ENCODE assay signal across 20 cellular contexts in the genomic region with DNA sequence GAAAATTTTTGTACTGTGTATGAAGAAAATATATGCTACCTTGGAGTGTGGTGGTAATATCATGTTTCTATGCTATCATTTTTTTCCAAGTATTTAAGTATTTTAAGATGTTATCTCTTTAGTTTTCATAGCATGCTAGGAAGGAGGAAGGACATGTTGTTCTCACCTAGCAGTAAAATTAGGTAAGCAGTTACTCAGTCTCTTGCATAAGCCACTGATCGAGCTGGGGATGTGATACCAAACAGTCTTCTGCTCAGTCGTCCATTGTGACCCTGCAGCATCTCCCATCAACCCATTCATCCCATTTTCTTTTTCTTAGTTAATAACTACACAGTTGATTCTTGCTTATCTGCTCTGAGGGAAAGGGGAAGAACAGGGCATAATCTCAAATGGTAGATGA.
A peak's percentile ranks its signal among the peaks of the same experiment; 100 is the strongest.
DNase-seq lines count a peak whose midpoint lies in the region; ATAC-seq and TF ChIP-seq lines count a peak whose summit lies in the region.
"Had no signal": no experiment of that assay in that cellular context is flagged by ENCODE, and none has a peak within 500 bp of the region (broad histone marks: within the 10 kb centered on the region; RNA-seq: fewer than 3 reads in every experiment).

No MANE protein-coding gene starts in this region.

- H3K4me1 ChIP-seq in mesenchymal stem cell (ENCODE audit: control insufficient read depth, insufficient read depth, low read depth, low read length): no peaks in the 10 kb centered on the region
- H3K4me1 ChIP-seq: Peyer's patch had no signal

- H3K4ac ChIP-seq in mesenchymal stem cell (ENCODE audit: low read depth in 1 of 2, low read length in 2 of 2): no peak overlapping the region

- no peak overlapping the region for H4K8ac ChIP-seq in mesenchymal stem cell (ENCODE audit: low read length)

- no peaks in the 10 kb centered on the region for H3K36me3 ChIP-seq in mesenchymal stem cell (ENCODE audit: control insufficient read depth in 1 of 2, insufficient read depth in 2 of 2, low read depth in 1 of 2, low read length in 2 of 2)
- H3K36me3 ChIP-seq: MG63, Peyer's patch had no signal

- H3K4me3 ChIP-seq in mesenchymal stem cell (ENCODE audit: insufficient read depth in 1 of 2, low read depth in 1 of 2, low read length in 2 of 2): no peak overlapping the region
- H3K4me3 ChIP-seq: MG63, Peyer's patch had no signal

- H3K4me1 Mint-ChIP-seq in HFFc6 (ENCODE audit: low read depth): peaks cover 44% of the 10 kb centered on the region
- peaks cover 4% of the 10 kb centered on the region for H3K4me1 Mint-ChIP-seq in activated naive CD4-positive, alpha-beta T cell treated with anti-CD3 and anti-CD28 coated beads for 36 hours (ENCODE audit: low read depth)

- no peaks in the 10 kb centered on the region; the same call in 1 of the 2 replicates for H3K9me3 Mint-ChIP-seq in HFFc6
- H3K9me3 Mint-ChIP-seq in activated naive CD4-positive, alpha-beta T cell treated with anti-CD3 and anti-CD28 coated beads for 36 hours: no peaks in the 10 kb centered on the region
- H3K9me3 Mint-ChIP-seq: CD4-positive, alpha-beta T cell had no signal

- H2BK5ac ChIP-seq in mesenchymal stem cell (ENCODE audit: low read depth, low read length, poor library complexity, severe bottlenecking): no peak overlapping the region

- no peak overlapping the region for H2AFZ ChIP-seq in mesenchymal stem cell (ENCODE audit: low read depth, low read length)

- 100% methylated on average over 1 of the region's 2 CpGs for WGBS in mesenchymal stem cell

- no peaks in the 10 kb centered on the region for H3K27me3 ChIP-seq in mesenchymal stem cell (ENCODE audit: control insufficient read depth in 1 of 2, insufficient read depth in 1 of 2, low read length in 2 of 2)
- H3K27me3 ChIP-seq: MG63, Peyer's patch had no signal

- no peak for TF ChIP-seq CTCF in HFFc6 (IDR thresholded peaks at IDR 0.05)

- CTCF ChIA-PET in activated naive CD4-positive, alpha-beta T cell treated with anti-CD3 and anti-CD28 coated beads for 36 hours (lab: Charles Lee): no interaction called here

- H3K27me3 Mint-ChIP-seq in HFFc6 (ENCODE audit: insufficient read depth): no peaks in the 10 kb centered on the region
- H3K27me3 Mint-ChIP-seq in activated naive CD4-positive, alpha-beta T cell treated with anti-CD3 and anti-CD28 coated beads for 36 hours (ENCODE audit: low read depth): peaks cover 2% of the 10 kb centered on the region
- H3K27me3 Mint-ChIP-seq: CD4-positive, alpha-beta T cell had no signal

- H3K4me2 ChIP-seq in mesenchymal stem cell (ENCODE audit: low read length, poor library complexity, severe bottlenecking): no peak overlapping the region

- no peak overlapping the region for H2BK120ac ChIP-seq in mesenchymal stem cell (ENCODE audit: low read depth, low read length)

- H3K27ac Mint-ChIP-seq in HFFc6: peak overlapping the region; percentile 59; the same call in 1 of the 2 replicates
- no peak overlapping the region for H3K27ac Mint-ChIP-seq in activated naive CD4-positive, alpha-beta T cell treated with anti-CD3 and anti-CD28 coated beads for 36 hours
- H3K27ac Mint-ChIP-seq: CD4-positive, alpha-beta T cell had no signal

- no peaks in the 10 kb centered on the region for H3K9me3 ChIP-seq in mesenchymal stem cell (ENCODE audit: control insufficient read depth, low read length)
- H3K9me3 ChIP-seq: MG63, Peyer's patch had no signal

- ATAC-seq in left colon: peak; percentile 38
- ATAC-seq in sciatic nerve: peak; percentile 70
- no peak for ATAC-seq in GM18909 (IDR thresholded peaks at IDR 0.05; ENCODE audit: poor library complexity, unreplicated experiment)

- H3K9ac ChIP-seq in mesenchymal stem cell (ENCODE audit: low read length): no peak overlapping the region

- no peak overlapping the region for H3K14ac ChIP-seq in mesenchymal stem cell (ENCODE audit: low read length in 2 of 2)

- H2AK5ac ChIP-seq in mesenchymal stem cell (ENCODE audit: low read length, severe bottlenecking): no peak overlapping the region

- H3K23ac ChIP-seq in mesenchymal stem cell (ENCODE audit: low read length in 2 of 2): no peak overlapping the region

- intact Hi-C loops in left colon (cut with DNase I, micrococcal nuclease): no loop called here
- intact Hi-C loops in sciatic nerve (cut with DNase I): no loop called here
- intact Hi-C loops in activated naive CD4-positive, alpha-beta T cell treated with anti-CD3 and anti-CD28 coated beads for 36 hours (cut with micrococcal nuclease): no loop called here

- no peak overlapping the region for H2BK15ac ChIP-seq in mesenchymal stem cell (ENCODE audit: low read depth, poor library complexity, severe bottlenecking)

- DNase-seq in HFFc6 (no peak), caudate nucleus (lab: John Stamatoyannopoulos, UW) (peak in 1 of 61 donors; percentile 8), left colon (no peak), sciatic nerve (ENCODE audit: low spot score) (no peak), mesenchymal stem cell (no peak), glomerular visceral epithelial cell (ENCODE audit: extremely low spot score) (no peak)
- no peak for DNase-seq in activated naive CD4-positive, alpha-beta T cell treated with anti-CD3 and anti-CD28 coated beads for 36 hours
- DNase-seq: CD4-positive, alpha-beta T cell; DND-41; GDM1; GOT3; KG1; MG63; NCI-H1105 treated with DMSO at 0.1 percent for 48 hours; NCI-H1930; NCI-H2171; NCI-H446 treated with DMSO at 0.1 percent for 48 hours; Peyer's patch; SHP77 had no signal

- H3K27ac ChIP-seq in caudate nucleus (ENCODE audit: low read depth, low read length): peak overlapping the region; percentile 5
- H3K27ac ChIP-seq in mesenchymal stem cell (ENCODE audit: low read length, poor library complexity, severe bottlenecking): no peak overlapping the region
- H3K27ac ChIP-seq: Peyer's patch had no signal

- H3K79me1 ChIP-seq in mesenchymal stem cell (replicated peaks; ENCODE audit: low read length, poor library complexity, severe bottlenecking): no peaks in the 10 kb centered on the region

- H3K36me3 Mint-ChIP-seq in HFFc6 (ENCODE audit: low read depth): no peaks in the 10 kb centered on the region
- no peaks in the 10 kb centered on the region for H3K36me3 Mint-ChIP-seq in activated naive CD4-positive, alpha-beta T cell treated with anti-CD3 and anti-CD28 coated beads for 36 hours (ENCODE audit: low read depth)

- peak overlapping the region; percentile 83; the same call in 1 of the 2 replicates for H3K4me3 Mint-ChIP-seq in HFFc6
- no peak overlapping the region for H3K4me3 Mint-ChIP-seq in activated naive CD4-positive, alpha-beta T cell treated with anti-CD3 and anti-CD28 coated beads for 36 hours
- H3K4me3 Mint-ChIP-seq: CD4-positive, alpha-beta T cell had no signal

- no peak overlapping the region for H2BK12ac ChIP-seq in mesenchymal stem cell (ENCODE audit: low read length in 2 of 2)

- H3K18ac ChIP-seq in mesenchymal stem cell (ENCODE audit: low read depth in 1 of 2, low read length in 2 of 2): no peak overlapping the region

- H4K91ac ChIP-seq in mesenchymal stem cell (ENCODE audit: low read length): no peak overlapping the region
